Comparison of ENCODE assay signal across 9 cellular contexts in the genomic region with DNA sequence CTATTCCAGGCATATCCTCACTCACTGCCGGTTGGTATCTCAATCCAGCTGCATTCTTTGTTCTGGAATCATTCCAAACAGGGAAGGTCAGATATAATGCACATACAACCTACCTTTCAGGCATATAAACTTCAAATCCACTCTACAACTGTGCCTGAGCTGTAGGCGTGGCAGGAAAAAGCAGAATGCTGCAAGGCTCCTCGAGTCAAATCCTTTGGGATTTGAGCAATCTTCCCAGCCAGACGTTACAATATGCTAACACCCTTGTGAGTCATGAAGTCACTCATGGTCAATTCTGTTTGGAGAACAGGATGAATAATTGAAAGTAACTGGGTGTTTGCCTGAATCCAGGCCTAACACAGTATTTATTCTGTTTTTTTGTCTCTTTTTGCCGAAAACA.
DNase-seq lines count a peak whose midpoint lies in the region; ATAC-seq, FAIRE-seq and TF ChIP-seq lines count a peak whose summit lies in the region.
"Had no signal": no experiment of that assay in that cellular context is flagged by ENCODE, and none has a peak within 500 bp of the region (broad histone marks: within the 10 kb centered on the region; RNA-seq: fewer than 3 reads in every experiment).

No MANE protein-coding gene starts in this region.

- H3K36me3 ChIP-seq in K562 (ENCODE audit: control insufficient read depth, insufficient read depth, low read length) (no peaks in the 10 kb centered on the region), keratinocyte (ENCODE audit: control insufficient read depth in 2 of 2, extremely low read depth in 1 of 2, insufficient read depth in 2 of 2, low read length in 2 of 2) (no peaks in the 10 kb centered on the region), aorta (ENCODE audit: control insufficient read depth in 1 of 2, insufficient read depth in 2 of 2, low read length in 1 of 2) (no peaks in the 10 kb centered on the region)

- no peaks in the 10 kb centered on the region; a peak in 2 of 5 replicates for H3K27me3 ChIP-seq in K562 (ENCODE audit: control insufficient read depth in 2 of 2, insufficient read depth in 2 of 2, low read length in 2 of 2)
- H3K27me3 ChIP-seq in keratinocyte (ENCODE audit: control insufficient read depth, extremely low read depth, insufficient read depth, low read length): no peaks in the 10 kb centered on the region
- no peaks in the 10 kb centered on the region for H3K27me3 ChIP-seq in aorta (ENCODE audit: control insufficient read depth in 1 of 2, insufficient read depth in 2 of 2, low read length in 1 of 2)

- TF ChIP-seq CTCF in K562 (IDR thresholded peaks at IDR 0.05 in 2 of 3, conservative IDR thresholded peaks at IDR 0.05 in 1 of 3; ENCODE audit: insufficient read depth in 2 of 3, low read depth in 1 of 3, low read length in 3 of 3) (no peak), keratinocyte (optimal IDR thresholded peaks at IDR 0.05 in 1 of 3, IDR thresholded peaks at IDR 0.05 in 1 of 3, conservative IDR thresholded peaks at IDR 0.05 in 1 of 3; ENCODE audit: extremely low read depth in 1 of 3, insufficient read depth in 2 of 3, low read length in 3 of 3) (no peak)

- H3K79me2 ChIP-seq in K562 (ENCODE audit: control insufficient read depth, insufficient read depth, low read length): no peaks in the 10 kb centered on the region
- H3K79me2 ChIP-seq in keratinocyte (ENCODE audit: control insufficient read depth, insufficient read depth, low read length): no peaks in the 10 kb centered on the region

- H3K4me1 Mint-ChIP-seq in activated CD4-positive, alpha-beta T cell treated with anti-CD3 and anti-CD28 coated beads, Interleukin-2, amount 10 ng/mL, durations not matched to agents 24 days and 14 days: no peaks in the 10 kb centered on the region
- no peaks in the 10 kb centered on the region for H3K4me1 Mint-ChIP-seq in activated CD4-positive, alpha-beta T cell treated with anti-CD3 and anti-CD28 coated beads, Interleukin-2, amount 10 ng/mL, durations not matched to agents 7 days and 5 days

- H3K4me2 ChIP-seq in K562 (ENCODE audit: insufficient read depth, low read length) (no peak overlapping the region), keratinocyte (ENCODE audit: control insufficient read depth, extremely low read depth, insufficient read depth, low read depth, low read length) (peak overlapping the region; percentile 52)

- H4K20me1 ChIP-seq in K562 (replicated peaks; ENCODE audit: control insufficient read depth, insufficient read depth, low read length) (no peaks in the 10 kb centered on the region), keratinocyte (ENCODE audit: control insufficient read depth, extremely low read depth, insufficient read depth, low read length) (no peaks in the 10 kb centered on the region)

- H3K27ac ChIP-seq in K562 (ENCODE audit: extremely low read depth, low read depth, low read length): no peak overlapping the region
- H3K27ac ChIP-seq in keratinocyte (ENCODE audit: control insufficient read depth, insufficient read depth, low read length): peak overlapping the region; percentile 1
- H3K27ac ChIP-seq in aorta (ENCODE audit: low read depth in 1 of 2, low read length in 2 of 2): peak overlapping the region; percentile 96 to 98

- POLR2A ChIA-PET in activated CD4-positive, alpha-beta T cell treated with anti-CD3 and anti-CD28 coated beads, Interleukin-2, amount 10 ng/mL, durations not matched to agents 7 days and 5 days (lab: Charles Lee): no interaction called here
- POLR2A ChIA-PET in K562 (lab: Yijun Ruan, JAX): no interaction called here

- H3K4me1 ChIP-seq in K562 (replicated peaks in 1 of 2; ENCODE audit: control insufficient read depth in 2 of 2, insufficient read depth in 2 of 2, low read length in 2 of 2) (no peaks in the 10 kb centered on the region), keratinocyte (ENCODE audit: control insufficient read depth, extremely low read depth, insufficient read depth, low read length) (peaks cover 26% of the 10 kb centered on the region), aorta (ENCODE audit: control insufficient read depth in 1 of 2, insufficient read depth in 2 of 2, low read length in 2 of 2) (peaks cover 5 to 16% of the 10 kb centered on the region in 2 donors)

- H3K9me1 ChIP-seq in K562 (ENCODE audit: control insufficient read depth, insufficient read depth, low read length) (no peaks in the 10 kb centered on the region), keratinocyte (ENCODE audit: control insufficient read depth, extremely low read depth, insufficient read depth, low read length) (no peaks in the 10 kb centered on the region)

- no peak overlapping the region for H3K27ac Mint-ChIP-seq in activated CD4-positive, alpha-beta T cell treated with anti-CD3 and anti-CD28 coated beads, Interleukin-2, amount 10 ng/mL, durations not matched to agents 24 days and 14 days
- no peak overlapping the region for H3K27ac Mint-ChIP-seq in activated CD4-positive, alpha-beta T cell treated with anti-CD3 and anti-CD28 coated beads, Interleukin-2, amount 10 ng/mL, durations not matched to agents 7 days and 5 days
- no peak overlapping the region for H3K27ac Mint-ChIP-seq in activated naive CD4-positive, alpha-beta T cell treated with anti-CD3 and anti-CD28 coated beads, Interleukin-2, amount 50 U/mL, for 72 hours

- H3K4me3 ChIP-seq in K562 (no peak overlapping the region), keratinocyte (ENCODE audit: control insufficient read depth in 2 of 3, extremely low read depth in 1 of 3, insufficient read depth in 2 of 3, low read depth in 1 of 3, low read length in 3 of 3) (no peak overlapping the region), aorta (ENCODE audit: low read length in 2 of 2) (no peak overlapping the region)

- H2AFZ ChIP-seq in K562 (ENCODE audit: low read depth, low read length) (peak overlapping the region; percentile 45), keratinocyte (ENCODE audit: control insufficient read depth, low read length) (peak overlapping the region; percentile 51)

- H3K9ac ChIP-seq in K562 (ENCODE audit: insufficient read depth in 1 of 2, low read depth in 2 of 2, low read length in 2 of 2) (no peak overlapping the region), keratinocyte (ENCODE audit: control insufficient read depth, extremely low read depth, insufficient read depth, low read length) (no peak overlapping the region)

- TF ChIP-seq RAD21 in K562 (CRISPR knock-in tag; conservative IDR thresholded peaks at IDR 0.05 in 1 of 2, IDR thresholded peaks at IDR 0.05 in 1 of 2): no peak

- 1% methylated on average over 5 of the region's 5 CpGs for WGBS in K562 (ENCODE audit: insufficient coverage, low coverage, missing lambda C conversion rate)
- WGBS in aorta, 2 donors: 3 to 4% methylated on average over 5 of the region's 5 CpGs

- H3K9me3 ChIP-seq in K562 (replicated peaks; ENCODE audit: control insufficient read depth, insufficient read depth, low read depth, low read length) (no peaks in the 10 kb centered on the region; the same call in 1 of the 2 replicates), keratinocyte (ENCODE audit: control insufficient read depth, low read depth, low read length) (no peaks in the 10 kb centered on the region), aorta (ENCODE audit: control insufficient read depth, low read length) (no peaks in the 10 kb centered on the region)

- BruUV-seq in K562 (replicated peaks; lab: Mats Ljungman, UMichigan): no TSS peak

- H3K36me3 Mint-ChIP-seq in activated CD4-positive, alpha-beta T cell treated with anti-CD3 and anti-CD28 coated beads, Interleukin-2, amount 10 ng/mL, durations not matched to agents 24 days and 14 days (ENCODE audit: low read depth): no peaks in the 10 kb centered on the region
- no peaks in the 10 kb centered on the region for H3K36me3 Mint-ChIP-seq in activated CD4-positive, alpha-beta T cell treated with anti-CD3 and anti-CD28 coated beads, Interleukin-2, amount 10 ng/mL, durations not matched to agents 7 days and 5 days (ENCODE audit: low read depth)
- H3K36me3 Mint-ChIP-seq in activated naive CD4-positive, alpha-beta T cell treated with anti-CD3 and anti-CD28 coated beads, Interleukin-2, amount 50 U/mL, for 72 hours: no peaks in the 10 kb centered on the region

- H3K9me3 Mint-ChIP-seq in activated CD4-positive, alpha-beta T cell treated with anti-CD3 and anti-CD28 coated beads, Interleukin-2, amount 10 ng/mL, durations not matched to agents 24 days and 14 days: peaks cover 3% of the 10 kb centered on the region
- H3K9me3 Mint-ChIP-seq in activated CD4-positive, alpha-beta T cell treated with anti-CD3 and anti-CD28 coated beads, Interleukin-2, amount 10 ng/mL, durations not matched to agents 7 days and 5 days: no peaks in the 10 kb centered on the region
- H3K9me3 Mint-ChIP-seq in activated naive CD4-positive, alpha-beta T cell treated with anti-CD3 and anti-CD28 coated beads, Interleukin-2, amount 50 U/mL, for 72 hours: no peaks in the 10 kb centered on the region

- intact Hi-C loops in activated CD4-positive, alpha-beta T cell treated with anti-CD3 and anti-CD28 coated beads, Interleukin-2, amount 10 ng/mL, durations not matched to agents 24 days and 14 days (cut with micrococcal nuclease): no loop called here
- intact Hi-C loops in K562 (cut with micrococcal nuclease): no loop called here
- intact Hi-C loops in aorta (cut with DNase I): loop anchor here in 1 of 2 donors (2.0 to 5.0 kb wide), 2 partner anchors 28 to 40 kb away; no protein-coding TSS in a partner anchor

- TF ChIP-seq POLR2A in K562 (conservative IDR thresholded peaks at IDR 0.05): no peak

- in situ Hi-C loops in K562 (cut with MboI): no loop called here

- FAIRE-seq in K562 (lab: Jason Lieb, UNC) (peak; percentile 44), keratinocyte (lab: Jason Lieb, UNC) (peak; percentile 90)

- no peak for TF ChIP-seq EP300 in K562 (IDR thresholded peaks at IDR 0.05; ENCODE audit: low read length)

- ATAC-seq in K562: no peak
- peak; percentile 88 for ATAC-seq in aorta (ENCODE audit: low FRiP score)
- ATAC-seq in activated naive CD4-positive, alpha-beta T cell treated with anti-CD3 and anti-CD28 coated beads, Interleukin-2, amount 50 U/mL, for 72 hours: no peak

- CTCF ChIA-PET in activated CD4-positive, alpha-beta T cell treated with anti-CD3 and anti-CD28 coated beads, Interleukin-2, amount 10 ng/mL, durations not matched to agents 7 days and 5 days (lab: Charles Lee): interaction anchor here (0.7 to 1.3 kb wide), 3 partner anchors 14 to 23 kb away, joined by 3 to 5 read pairs (median 3); no protein-coding TSS in a partner anchor
- CTCF ChIA-PET in K562 (lab: Yijun Ruan, JAX; ENCODE audit: low intra/inter-chr PET ratio): no interaction called here

- peaks cover 9% of the 10 kb centered on the region for H3K27me3 Mint-ChIP-seq in activated CD4-positive, alpha-beta T cell treated with anti-CD3 and anti-CD28 coated beads, Interleukin-2, amount 10 ng/mL, durations not matched to agents 24 days and 14 days
- H3K27me3 Mint-ChIP-seq in activated CD4-positive, alpha-beta T cell treated with anti-CD3 and anti-CD28 coated beads, Interleukin-2, amount 10 ng/mL, durations not matched to agents 7 days and 5 days: peaks cover 13% of the 10 kb centered on the region

- peak; percentile 24 for DNase-seq in activated CD4-positive, alpha-beta T cell treated with anti-CD3 and anti-CD28 coated beads, Interleukin-2, amount 10 ng/mL, durations not matched to agents 24 days and 14 days
- DNase-seq in activated CD4-positive, alpha-beta T cell treated with anti-CD3 and anti-CD28 coated beads, Interleukin-2, amount 10 ng/mL, durations not matched to agents 7 days and 5 days: no peak
- no peak for DNase-seq in K562 (ENCODE audit: extremely low read depth in 1 of 4, low spot score in 3 of 4)
- DNase-seq in keratinocyte (ENCODE audit: low read depth, low spot score): no peak
- peak in 1 of 2 donors; percentile 72 for DNase-seq in aorta
- no peak for DNase-seq in activated naive CD4-positive, alpha-beta T cell treated with anti-CD3 and anti-CD28 coated beads, Interleukin-2, amount 50 U/mL, for 72 hours (ENCODE audit: low spot score in 2 of 2)
- no peak for DNase-seq in stimulated activated CD4-positive, alpha-beta T cell treated with anti-CD3 and anti-CD28 coated beads, Interleukin-12 subunit alpha, Interleukin-12 subunit beta, amount 100 ng/mL, for 4 hours
- no peak for DNase-seq in NK-92 treated with Interleukin-12 subunit alpha and Interleukin-12 subunit beta, amount 100 ng/mL, for 24 hours (lab: John Stamatoyannopoulos, UW)
- DNase-seq: AML-193 had no signal

- no peak overlapping the region for H3K4me3 Mint-ChIP-seq in activated CD4-positive, alpha-beta T cell treated with anti-CD3 and anti-CD28 coated beads, Interleukin-2, amount 10 ng/mL, durations not matched to agents 24 days and 14 days
- H3K4me3 Mint-ChIP-seq in activated CD4-positive, alpha-beta T cell treated with anti-CD3 and anti-CD28 coated beads, Interleukin-2, amount 10 ng/mL, durations not matched to agents 7 days and 5 days: no peak overlapping the region

- dilution Hi-C loops in keratinocyte (cut with MboI; ENCODE audit: extremely low pct_ligation_motif_present, low sequenced_read_pairs): no loop called here
